ENCODE assay signal across 1 cellular context in the genomic region with DNA sequence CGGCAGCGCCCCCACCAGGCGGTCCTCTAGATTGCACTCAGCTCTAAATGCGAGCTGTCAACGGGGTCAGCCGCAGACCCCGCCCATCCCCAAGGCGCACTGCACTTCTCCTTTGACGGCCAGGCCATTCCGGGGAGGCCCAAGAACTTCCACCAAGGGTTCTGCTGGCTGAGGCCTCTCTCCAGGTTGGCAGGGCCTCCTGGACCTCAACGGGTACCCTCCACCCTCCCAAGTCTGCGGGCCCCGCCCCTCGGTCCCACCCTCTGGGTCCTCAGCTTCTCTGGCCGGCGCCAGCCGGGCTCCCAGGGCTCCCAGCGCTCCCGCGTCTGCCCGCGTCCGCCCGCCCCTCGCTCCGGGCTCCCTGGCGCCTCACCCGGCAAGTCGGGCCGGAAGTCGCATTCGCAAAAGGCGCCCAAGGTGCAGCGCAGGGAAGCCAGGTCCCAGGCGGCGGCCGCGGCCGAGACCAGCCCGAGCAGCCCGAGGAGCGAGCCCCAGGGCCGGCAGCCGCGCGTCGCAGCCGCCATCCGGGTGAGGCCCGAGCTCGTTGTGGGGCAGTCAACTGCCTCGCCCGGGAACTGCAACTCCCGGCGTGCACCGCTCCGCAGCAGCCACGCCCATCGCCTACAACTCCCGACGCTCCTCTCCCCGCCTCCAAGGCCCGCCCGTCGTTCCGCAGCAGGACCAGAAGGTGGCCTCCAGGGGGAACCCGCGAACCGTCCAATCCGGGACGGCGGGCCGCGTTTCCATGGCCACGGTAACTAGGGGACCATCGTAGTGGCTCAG.
TF ChIP-seq lines count a peak whose summit lies in the region.

A gene (minus strand): TSS at position 548 of the 783 bp plus-strand sequence. CDS start 24 bp downstream, at position 524.

TF ChIP-seq in K562, 482 proteins besides CTCF, POLR2A, EP300 and RAD21 (continued from another document and continues in another):
- TF ChIP-seq SIN3A (IDR thresholded peaks at IDR 0.05; ENCODE audit: borderline replicate concordance in 2 of 2, control insufficient read depth in 1 of 2, low read depth in 2 of 2, low read length in 2 of 2) (peak; percentile 45 to 79; a peak in 1 of 4 replicates), NBN (IDR thresholded peaks at IDR 0.05; ENCODE audit: low read depth) (peak; percentile 61; the same call in 1 of the 2 replicates), ETV1 (tag; conservative IDR thresholded peaks at IDR 0.05; ENCODE audit: low read depth) (peak; percentile 12; the same call in 1 of the 2 replicates), HDAC2 (IDR thresholded peaks at IDR 0.05) (peak; percentile 58), RBFOX2 (IDR thresholded peaks at IDR 0.05; ENCODE audit: low read depth, low read length) (peak; percentile 97), FOXJ2 (tag; IDR thresholded peaks at IDR 0.05) (peak; percentile 98), ZNF696 (CRISPR knock-in tag; conservative IDR thresholded peaks at IDR 0.05) (no peak), POLR3G (IDR thresholded peaks at IDR 0.05; ENCODE audit: extremely low read depth, insufficient read length, insufficient replicate concordance) (no peak), MTA2 (IDR thresholded peaks at IDR 0.05; ENCODE audit: low read depth) (no peak), CC2D1A (IDR thresholded peaks at IDR 0.05) (peak; percentile 82), NFE2 (IDR thresholded peaks at IDR 0.05; ENCODE audit: low read depth) (0 out of 2 replicates have a peak, but pooled peaks have one; percentile 11), FUS (optimal IDR thresholded peaks at IDR 0.05; ENCODE audit: low read depth, low read length) (peak; percentile 80), MYC (IDR thresholded peaks at IDR 0.05; ENCODE audit: low read depth, low read length) (peak; percentile 53; the same call in 1 of the 2 replicates), MYC (CRISPR knock-in tag; IDR thresholded peaks at IDR 0.05; ENCODE audit: borderline replicate concordance, low read depth) (no peak), BMI1 (IDR thresholded peaks at IDR 0.05; ENCODE audit: low read length) (peak; percentile 96), FOSL1 (tag; conservative IDR thresholded peaks at IDR 0.05) (peak; percentile 51), ZSCAN32 (CRISPR knock-in tag; IDR thresholded peaks at IDR 0.05) (no peak), ZC3H4 (CRISPR knock-in tag; IDR thresholded peaks at IDR 0.05; ENCODE audit: borderline replicate concordance) (no peak), FOXK1 (CRISPR knock-in tag; IDR thresholded peaks at IDR 0.05; ENCODE audit: borderline replicate concordance) (peak; percentile 61; the same call in 1 of the 2 replicates), ZNF253 (CRISPR knock-in tag; conservative IDR thresholded peaks at IDR 0.05) (no peak), ARID1B (IDR thresholded peaks at IDR 0.05) (no peak)
- TF ChIP-seq, protein P1, sequence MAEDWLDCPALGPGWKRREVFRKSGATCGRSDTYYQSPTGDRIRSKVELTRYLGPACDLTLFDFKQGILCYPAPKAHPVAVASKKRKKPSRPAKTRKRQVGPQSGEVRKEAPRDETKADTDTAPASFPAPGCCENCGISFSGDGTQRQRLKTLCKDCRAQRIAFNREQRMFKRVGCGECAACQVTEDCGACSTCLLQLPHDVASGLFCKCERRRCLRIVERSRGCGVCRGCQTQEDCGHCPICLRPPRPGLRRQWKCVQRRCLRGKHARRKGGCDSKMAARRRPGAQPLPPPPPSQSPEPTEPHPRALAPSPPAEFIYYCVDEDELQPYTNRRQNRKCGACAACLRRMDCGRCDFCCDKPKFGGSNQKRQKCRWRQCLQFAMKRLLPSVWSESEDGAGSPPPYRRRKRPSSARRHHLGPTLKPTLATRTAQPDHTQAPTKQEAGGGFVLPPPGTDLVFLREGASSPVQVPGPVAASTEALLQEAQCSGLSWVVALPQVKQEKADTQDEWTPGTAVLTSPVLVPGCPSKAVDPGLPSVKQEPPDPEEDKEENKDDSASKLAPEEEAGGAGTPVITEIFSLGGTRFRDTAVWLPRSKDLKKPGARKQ (CRISPR knock-in tag; IDR thresholded peaks at IDR 0.05): no peak
- TF ChIP-seq, protein P2, sequence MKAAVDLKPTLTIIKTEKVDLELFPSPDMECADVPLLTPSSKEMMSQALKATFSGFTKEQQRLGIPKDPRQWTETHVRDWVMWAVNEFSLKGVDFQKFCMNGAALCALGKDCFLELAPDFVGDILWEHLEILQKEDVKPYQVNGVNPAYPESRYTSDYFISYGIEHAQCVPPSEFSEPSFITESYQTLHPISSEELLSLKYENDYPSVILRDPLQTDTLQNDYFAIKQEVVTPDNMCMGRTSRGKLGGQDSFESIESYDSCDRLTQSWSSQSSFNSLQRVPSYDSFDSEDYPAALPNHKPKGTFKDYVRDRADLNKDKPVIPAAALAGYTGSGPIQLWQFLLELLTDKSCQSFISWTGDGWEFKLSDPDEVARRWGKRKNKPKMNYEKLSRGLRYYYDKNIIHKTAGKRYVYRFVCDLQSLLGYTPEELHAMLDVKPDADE (conservative IDR thresholded peaks at IDR 0.05; ENCODE audit: control insufficient read depth, low read depth, low read length): peak; percentile 99
- TF ChIP-seq, protein P3, sequence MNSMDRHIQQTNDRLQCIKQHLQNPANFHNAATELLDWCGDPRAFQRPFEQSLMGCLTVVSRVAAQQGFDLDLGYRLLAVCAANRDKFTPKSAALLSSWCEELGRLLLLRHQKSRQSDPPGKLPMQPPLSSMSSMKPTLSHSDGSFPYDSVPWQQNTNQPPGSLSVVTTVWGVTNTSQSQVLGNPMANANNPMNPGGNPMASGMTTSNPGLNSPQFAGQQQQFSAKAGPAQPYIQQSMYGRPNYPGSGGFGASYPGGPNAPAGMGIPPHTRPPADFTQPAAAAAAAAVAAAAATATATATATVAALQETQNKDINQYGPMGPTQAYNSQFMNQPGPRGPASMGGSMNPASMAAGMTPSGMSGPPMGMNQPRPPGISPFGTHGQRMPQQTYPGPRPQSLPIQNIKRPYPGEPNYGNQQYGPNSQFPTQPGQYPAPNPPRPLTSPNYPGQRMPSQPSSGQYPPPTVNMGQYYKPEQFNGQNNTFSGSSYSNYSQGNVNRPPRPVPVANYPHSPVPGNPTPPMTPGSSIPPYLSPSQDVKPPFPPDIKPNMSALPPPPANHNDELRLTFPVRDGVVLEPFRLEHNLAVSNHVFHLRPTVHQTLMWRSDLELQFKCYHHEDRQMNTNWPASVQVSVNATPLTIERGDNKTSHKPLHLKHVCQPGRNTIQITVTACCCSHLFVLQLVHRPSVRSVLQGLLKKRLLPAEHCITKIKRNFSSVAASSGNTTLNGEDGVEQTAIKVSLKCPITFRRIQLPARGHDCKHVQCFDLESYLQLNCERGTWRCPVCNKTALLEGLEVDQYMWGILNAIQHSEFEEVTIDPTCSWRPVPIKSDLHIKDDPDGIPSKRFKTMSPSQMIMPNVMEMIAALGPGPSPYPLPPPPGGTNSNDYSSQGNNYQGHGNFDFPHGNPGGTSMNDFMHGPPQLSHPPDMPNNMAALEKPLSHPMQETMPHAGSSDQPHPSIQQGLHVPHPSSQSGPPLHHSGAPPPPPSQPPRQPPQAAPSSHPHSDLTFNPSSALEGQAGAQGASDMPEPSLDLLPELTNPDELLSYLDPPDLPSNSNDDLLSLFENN (IDR thresholded peaks at IDR 0.05; ENCODE audit: low read depth in 2 of 2, low read length in 2 of 2): peak in 1 of 2 experiments; percentile 28; a peak in 1 of 4 replicates
- TF ChIP-seq, protein P4, sequence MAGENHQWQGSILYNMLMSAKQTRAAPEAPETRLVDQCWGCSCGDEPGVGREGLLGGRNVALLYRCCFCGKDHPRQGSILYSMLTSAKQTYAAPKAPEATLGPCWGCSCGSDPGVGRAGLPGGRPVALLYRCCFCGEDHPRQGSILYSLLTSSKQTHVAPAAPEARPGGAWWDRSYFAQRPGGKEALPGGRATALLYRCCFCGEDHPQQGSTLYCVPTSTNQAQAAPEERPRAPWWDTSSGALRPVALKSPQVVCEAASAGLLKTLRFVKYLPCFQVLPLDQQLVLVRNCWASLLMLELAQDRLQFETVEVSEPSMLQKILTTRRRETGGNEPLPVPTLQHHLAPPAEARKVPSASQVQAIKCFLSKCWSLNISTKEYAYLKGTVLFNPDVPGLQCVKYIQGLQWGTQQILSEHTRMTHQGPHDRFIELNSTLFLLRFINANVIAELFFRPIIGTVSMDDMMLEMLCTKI (IDR thresholded peaks at IDR 0.05; ENCODE audit: partially characterized antibody): no peak
- TF ChIP-seq, protein P5, sequence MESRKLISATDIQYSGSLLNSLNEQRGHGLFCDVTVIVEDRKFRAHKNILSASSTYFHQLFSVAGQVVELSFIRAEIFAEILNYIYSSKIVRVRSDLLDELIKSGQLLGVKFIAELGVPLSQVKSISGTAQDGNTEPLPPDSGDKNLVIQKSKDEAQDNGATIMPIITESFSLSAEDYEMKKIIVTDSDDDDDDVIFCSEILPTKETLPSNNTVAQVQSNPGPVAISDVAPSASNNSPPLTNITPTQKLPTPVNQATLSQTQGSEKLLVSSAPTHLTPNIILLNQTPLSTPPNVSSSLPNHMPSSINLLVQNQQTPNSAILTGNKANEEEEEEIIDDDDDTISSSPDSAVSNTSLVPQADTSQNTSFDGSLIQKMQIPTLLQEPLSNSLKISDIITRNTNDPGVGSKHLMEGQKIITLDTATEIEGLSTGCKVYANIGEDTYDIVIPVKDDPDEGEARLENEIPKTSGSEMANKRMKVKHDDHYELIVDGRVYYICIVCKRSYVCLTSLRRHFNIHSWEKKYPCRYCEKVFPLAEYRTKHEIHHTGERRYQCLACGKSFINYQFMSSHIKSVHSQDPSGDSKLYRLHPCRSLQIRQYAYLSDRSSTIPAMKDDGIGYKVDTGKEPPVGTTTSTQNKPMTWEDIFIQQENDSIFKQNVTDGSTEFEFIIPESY (CRISPR knock-in tag; IDR thresholded peaks at IDR 0.05): peak; percentile 56; the same call in 1 of the 2 replicates
- TF ChIP-seq, protein P6, sequence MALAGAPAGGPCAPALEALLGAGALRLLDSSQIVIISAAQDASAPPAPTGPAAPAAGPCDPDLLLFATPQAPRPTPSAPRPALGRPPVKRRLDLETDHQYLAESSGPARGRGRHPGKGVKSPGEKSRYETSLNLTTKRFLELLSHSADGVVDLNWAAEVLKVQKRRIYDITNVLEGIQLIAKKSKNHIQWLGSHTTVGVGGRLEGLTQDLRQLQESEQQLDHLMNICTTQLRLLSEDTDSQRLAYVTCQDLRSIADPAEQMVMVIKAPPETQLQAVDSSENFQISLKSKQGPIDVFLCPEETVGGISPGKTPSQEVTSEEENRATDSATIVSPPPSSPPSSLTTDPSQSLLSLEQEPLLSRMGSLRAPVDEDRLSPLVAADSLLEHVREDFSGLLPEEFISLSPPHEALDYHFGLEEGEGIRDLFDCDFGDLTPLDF (CRISPR knock-in tag; IDR thresholded peaks at IDR 0.05): peak; percentile 65
- TF ChIP-seq, protein P7, sequence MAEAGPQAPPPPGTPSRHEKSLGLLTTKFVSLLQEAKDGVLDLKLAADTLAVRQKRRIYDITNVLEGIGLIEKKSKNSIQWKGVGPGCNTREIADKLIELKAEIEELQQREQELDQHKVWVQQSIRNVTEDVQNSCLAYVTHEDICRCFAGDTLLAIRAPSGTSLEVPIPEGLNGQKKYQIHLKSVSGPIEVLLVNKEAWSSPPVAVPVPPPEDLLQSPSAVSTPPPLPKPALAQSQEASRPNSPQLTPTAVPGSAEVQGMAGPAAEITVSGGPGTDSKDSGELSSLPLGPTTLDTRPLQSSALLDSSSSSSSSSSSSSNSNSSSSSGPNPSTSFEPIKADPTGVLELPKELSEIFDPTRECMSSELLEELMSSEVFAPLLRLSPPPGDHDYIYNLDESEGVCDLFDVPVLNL (CRISPR knock-in tag; IDR thresholded peaks at IDR 0.05; ENCODE audit: low read depth): 0 out of 2 replicates have a peak, but pooled peaks have one; percentile 50
- TF ChIP-seq, protein P8, sequence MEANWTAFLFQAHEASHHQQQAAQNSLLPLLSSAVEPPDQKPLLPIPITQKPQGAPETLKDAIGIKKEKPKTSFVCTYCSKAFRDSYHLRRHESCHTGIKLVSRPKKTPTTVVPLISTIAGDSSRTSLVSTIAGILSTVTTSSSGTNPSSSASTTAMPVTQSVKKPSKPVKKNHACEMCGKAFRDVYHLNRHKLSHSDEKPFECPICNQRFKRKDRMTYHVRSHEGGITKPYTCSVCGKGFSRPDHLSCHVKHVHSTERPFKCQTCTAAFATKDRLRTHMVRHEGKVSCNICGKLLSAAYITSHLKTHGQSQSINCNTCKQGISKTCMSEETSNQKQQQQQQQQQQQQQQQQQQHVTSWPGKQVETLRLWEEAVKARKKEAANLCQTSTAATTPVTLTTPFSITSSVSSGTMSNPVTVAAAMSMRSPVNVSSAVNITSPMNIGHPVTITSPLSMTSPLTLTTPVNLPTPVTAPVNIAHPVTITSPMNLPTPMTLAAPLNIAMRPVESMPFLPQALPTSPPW (CRISPR knock-in tag; IDR thresholded peaks at IDR 0.05): peak; percentile 80
- TF ChIP-seq, protein P9, sequence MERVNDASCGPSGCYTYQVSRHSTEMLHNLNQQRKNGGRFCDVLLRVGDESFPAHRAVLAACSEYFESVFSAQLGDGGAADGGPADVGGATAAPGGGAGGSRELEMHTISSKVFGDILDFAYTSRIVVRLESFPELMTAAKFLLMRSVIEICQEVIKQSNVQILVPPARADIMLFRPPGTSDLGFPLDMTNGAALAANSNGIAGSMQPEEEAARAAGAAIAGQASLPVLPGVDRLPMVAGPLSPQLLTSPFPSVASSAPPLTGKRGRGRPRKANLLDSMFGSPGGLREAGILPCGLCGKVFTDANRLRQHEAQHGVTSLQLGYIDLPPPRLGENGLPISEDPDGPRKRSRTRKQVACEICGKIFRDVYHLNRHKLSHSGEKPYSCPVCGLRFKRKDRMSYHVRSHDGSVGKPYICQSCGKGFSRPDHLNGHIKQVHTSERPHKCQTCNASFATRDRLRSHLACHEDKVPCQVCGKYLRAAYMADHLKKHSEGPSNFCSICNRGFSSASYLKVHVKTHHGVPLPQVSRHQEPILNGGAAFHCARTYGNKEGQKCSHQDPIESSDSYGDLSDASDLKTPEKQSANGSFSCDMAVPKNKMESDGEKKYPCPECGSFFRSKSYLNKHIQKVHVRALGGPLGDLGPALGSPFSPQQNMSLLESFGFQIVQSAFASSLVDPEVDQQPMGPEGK (CRISPR knock-in tag; IDR thresholded peaks at IDR 0.05; ENCODE audit: borderline replicate concordance): no peak
- TF ChIP-seq, protein P10, sequence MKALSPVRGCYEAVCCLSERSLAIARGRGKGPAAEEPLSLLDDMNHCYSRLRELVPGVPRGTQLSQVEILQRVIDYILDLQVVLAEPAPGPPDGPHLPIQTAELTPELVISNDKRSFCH (CRISPR knock-in tag; IDR thresholded peaks at IDR 0.05): no peak
- TF ChIP-seq, protein P10 (tag; IDR thresholded peaks at IDR 0.05): 0 out of 2 replicates have a peak, but pooled peaks have one; percentile 50
- TF ChIP-seq, protein P11, sequence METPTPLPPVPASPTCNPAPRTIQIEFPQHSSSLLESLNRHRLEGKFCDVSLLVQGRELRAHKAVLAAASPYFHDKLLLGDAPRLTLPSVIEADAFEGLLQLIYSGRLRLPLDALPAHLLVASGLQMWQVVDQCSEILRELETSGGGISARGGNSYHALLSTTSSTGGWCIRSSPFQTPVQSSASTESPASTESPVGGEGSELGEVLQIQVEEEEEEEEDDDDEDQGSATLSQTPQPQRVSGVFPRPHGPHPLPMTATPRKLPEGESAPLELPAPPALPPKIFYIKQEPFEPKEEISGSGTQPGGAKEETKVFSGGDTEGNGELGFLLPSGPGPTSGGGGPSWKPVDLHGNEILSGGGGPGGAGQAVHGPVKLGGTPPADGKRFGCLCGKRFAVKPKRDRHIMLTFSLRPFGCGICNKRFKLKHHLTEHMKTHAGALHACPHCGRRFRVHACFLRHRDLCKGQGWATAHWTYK (CRISPR knock-in tag; IDR thresholded peaks at IDR 0.05): 0 out of 2 replicates have a peak, but pooled peaks have one; percentile 77
